In the genomic region with DNA sequence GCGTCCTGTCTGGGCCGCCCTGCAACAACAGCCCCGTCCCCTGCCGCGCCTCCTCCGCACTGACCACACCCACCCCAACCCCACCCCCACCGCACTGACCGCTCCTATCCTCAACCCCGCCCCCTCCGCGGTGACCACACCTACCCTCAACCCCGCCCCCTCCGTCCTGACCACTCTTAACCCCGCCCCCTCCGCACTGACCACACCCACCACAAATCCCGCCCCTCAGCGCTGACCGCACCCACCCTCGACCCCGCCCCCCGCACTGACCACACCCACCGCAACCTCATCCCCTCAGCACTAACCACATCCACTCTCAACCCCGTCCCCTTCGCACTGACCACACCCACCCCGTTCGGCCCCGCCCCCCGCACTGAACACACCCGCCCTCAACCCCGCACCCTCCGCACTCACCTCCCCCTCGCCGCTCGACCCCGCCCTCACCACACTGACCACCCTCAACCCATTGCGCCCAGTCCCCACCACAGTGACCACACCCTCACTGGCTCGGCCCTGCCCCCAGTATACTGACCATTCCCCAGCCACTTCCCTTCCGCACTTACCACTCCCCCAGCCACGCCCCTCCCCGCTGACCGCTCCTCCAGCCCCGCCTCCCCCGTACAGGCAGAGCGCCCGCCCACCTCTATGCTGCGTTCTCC, we compare ENCODE assay signal across 8 cellular contexts. TPM values are rescaled to one million over a fixed set of nuclear protein-coding genes. Genes with fewer than 3 reads are reported as not detected.
DNase-seq lines count a peak whose midpoint lies in the region; ATAC-seq, FAIRE-seq and TF ChIP-seq lines count a peak whose summit lies in the region.

No MANE protein-coding gene starts in this region.

- H3K9me3 ChIP-seq in HUES48 (ENCODE audit: control insufficient read depth, insufficient read depth, low read length), result no peaks in the 10 kb centered on the region
- no peaks in the 10 kb centered on the region for H3K9me3 ChIP-seq in astrocyte (ENCODE audit: insufficient read depth, low read depth, low read length)
- H3K9me3 ChIP-seq in hepatocyte (ENCODE audit: low read depth), result no peaks in the 10 kb centered on the region

- H3K4me3 Mint-ChIP-seq in astrocyte (ENCODE audit: unreplicated experiment), result peak overlapping the region; percentile 75

- no peaks in the 10 kb centered on the region for H3K9me2 ChIP-seq in hepatocyte (replicated peaks; ENCODE audit: insufficient read depth)

- no peak for TF ChIP-seq CTCF in astrocyte (IDR thresholded peaks at IDR 0.05; ENCODE audit: insufficient read depth, low read depth, low read length)
- no peak for TF ChIP-seq CTCF in hepatocyte (IDR thresholded peaks at IDR 0.05; ENCODE audit: poor library complexity)

- H3K79me2 ChIP-seq in ACC112 (ENCODE audit: control insufficient read depth, insufficient read depth, low read length, unreplicated experiment), result no peaks in the 10 kb centered on the region
- H3K79me2 ChIP-seq in astrocyte (ENCODE audit: insufficient read depth, low read length), result no peaks in the 10 kb centered on the region
- no peaks in the 10 kb centered on the region for H3K79me2 ChIP-seq in hepatocyte

- H4K20me1 ChIP-seq in astrocyte (ENCODE audit: insufficient read depth, low read length) (no peaks in the 10 kb centered on the region), hepatocyte (ENCODE audit: insufficient read depth, poor library complexity, severe bottlenecking) (no peaks in the 10 kb centered on the region)

- FAIRE-seq in astrocyte (lab: Jason Lieb, UNC), result no peak

- H2AFZ ChIP-seq in ACC112 (ENCODE audit: low read length, unreplicated experiment) (peak overlapping the region; percentile 60), astrocyte (ENCODE audit: low read depth, low read length) (peak overlapping the region; percentile 91), hepatocyte (peak overlapping the region; percentile 95)

- no peaks in the 10 kb centered on the region for H3K4me1 ChIP-seq in ACC112 (ENCODE audit: control insufficient read depth, insufficient read depth, low read length, unreplicated experiment)
- H3K4me1 ChIP-seq in HUES48 (ENCODE audit: control insufficient read depth, insufficient read depth, low read length), result no peaks in the 10 kb centered on the region
- peaks cover 2% of the 10 kb centered on the region for H3K4me1 ChIP-seq in astrocyte (ENCODE audit: insufficient read depth, low read length)
- peaks cover 3% of the 10 kb centered on the region for H3K4me1 ChIP-seq in hepatocyte (ENCODE audit: insufficient read depth)
- no peaks in the 10 kb centered on the region for H3K4me1 ChIP-seq in urinary bladder (ENCODE audit: insufficient read depth)

- H3K36me3 Mint-ChIP-seq in astrocyte (ENCODE audit: low read depth, unreplicated experiment), result no peaks in the 10 kb centered on the region

- H3K4me1 Mint-ChIP-seq in astrocyte (ENCODE audit: low read depth, unreplicated experiment), result no peaks in the 10 kb centered on the region

- H3K9me3 Mint-ChIP-seq in astrocyte (ENCODE audit: unreplicated experiment), result no peaks in the 10 kb centered on the region

- H3K36me3 ChIP-seq in ACC112 (ENCODE audit: insufficient read depth, low read length) (no peaks in the 10 kb centered on the region), HUES48 (ENCODE audit: control insufficient read depth, insufficient read depth, low read length) (no peaks in the 10 kb centered on the region), astrocyte (ENCODE audit: insufficient read depth, low read length) (no peaks in the 10 kb centered on the region), hepatocyte (replicated peaks; ENCODE audit: insufficient read depth, low read depth) (no peaks in the 10 kb centered on the region), urinary bladder (ENCODE audit: insufficient read depth) (no peaks in the 10 kb centered on the region)

- H3K27ac Mint-ChIP-seq in astrocyte (ENCODE audit: unreplicated experiment), result no peak overlapping the region

- H3K4me3 ChIP-seq in ACC112 (ENCODE audit: low read depth, low read length), result peak overlapping the region; percentile 81
- H3K4me3 ChIP-seq in HUES48 (ENCODE audit: low read depth, low read length), result peak overlapping the region; percentile 75
- peak overlapping the region; percentile 57 for H3K4me3 ChIP-seq in astrocyte (ENCODE audit: insufficient read depth, low read depth, low read length)
- peak overlapping the region; percentile 60 for H3K4me3 ChIP-seq in hepatocyte
- H3K4me3 ChIP-seq in urinary bladder (ENCODE audit: low read depth, low read length), result peak overlapping the region; percentile 54

- peaks cover 21% of the 10 kb centered on the region for H3K27me3 Mint-ChIP-seq in astrocyte (ENCODE audit: low read depth, unreplicated experiment)

- WGBS in hepatocyte (ENCODE audit: low lambda C conversion rate, missing lambda C conversion rate), result 2% methylated on average over 15 of the region's 46 CpGs
- 2% methylated on average over 46 of the region's 46 CpGs for WGBS in urinary bladder

- peak; percentile 63 for ATAC-seq in GM19372 (IDR thresholded peaks at IDR 0.05; ENCODE audit: low read depth, unreplicated experiment)

- peak overlapping the region; percentile 94 for H3K4me2 ChIP-seq in astrocyte (ENCODE audit: low read length)
- peak overlapping the region; percentile 99 for H3K4me2 ChIP-seq in hepatocyte

- no peaks in the 10 kb centered on the region for H3K27me3 ChIP-seq in ACC112 (ENCODE audit: insufficient read depth, low read length)
- H3K27me3 ChIP-seq in HUES48 (ENCODE audit: control insufficient read depth, insufficient read depth, low read length), result peaks cover 19% of the 10 kb centered on the region
- peaks cover 5% of the 10 kb centered on the region for H3K27me3 ChIP-seq in astrocyte (ENCODE audit: insufficient read depth, low read length)
- no peaks in the 10 kb centered on the region for H3K27me3 ChIP-seq in hepatocyte

- no peak overlapping the region for H3K9ac ChIP-seq in HUES48 (ENCODE audit: low read depth, low read length)
- H3K9ac ChIP-seq in astrocyte (ENCODE audit: low read length), result peak overlapping the region; percentile 55

- H3K27ac ChIP-seq in ACC112 (ENCODE audit: low read depth, low read length) (no peak overlapping the region), HUES48 (ENCODE audit: low read depth, low read length) (peak overlapping the region; percentile 28), astrocyte (ENCODE audit: low read depth, low read length) (no peak overlapping the region), hepatocyte (peak overlapping the region; percentile 70), urinary bladder (ENCODE audit: low read depth) (peak overlapping the region; percentile 89)

- DNase-seq in T-helper 22 cell (ENCODE audit: low read depth), result peak; percentile 34
- peak; percentile 84 for DNase-seq in astrocyte (ENCODE audit: low read depth)
- DNase-seq in hepatocyte (ENCODE audit: low spot score), result peak; percentile 96
- peak; percentile 69 for DNase-seq in pulmonary artery endothelial cell (ENCODE audit: low read depth, low spot score)

RNA-seq across cellular contexts. Expression of gene F2RL3, which starts 8.2 kb away (rescaled TPM):
- total RNA-seq in astrocyte, result not detected in 2 replicates
- total RNA-seq in hepatocyte, result 0.12 and 0.13 TPM in 2 replicates
- polyA plus RNA-seq in hepatocyte, result 0.08 and 0.57 TPM in 2 replicates
- 0.71 and 1.4 TPM in 2 replicates for total RNA-seq in pulmonary artery endothelial cell
- total RNA-seq in urinary bladder, result 0.63 TPM
- 5.4 TPM for polyA plus RNA-seq in urinary bladder

Comparison
In these comparisons a context has a peak if more than half of its experiments do, and no peak if none do; other contexts are left out.
1. H3K27ac ChIP-seq: peak in HUES48 (single experiment), hepatocyte (single experiment) and urinary bladder (single experiment); none in ACC112 (single experiment) and astrocyte (single experiment).
2. DNase-seq: peak in every context shown above with its lines; median percentile 96 in hepatocyte; 84 in astrocyte; 69 in pulmonary artery endothelial cell; 34 in T-helper 22 cell.
3. Peak in every context shown above with its lines, with median percentiles within 50 percentile points of each other: H2AFZ ChIP-seq and H3K4me3 ChIP-seq.